Comparison of ENCODE assay signal across 6 cellular contexts in genomic region chr19:1206733-1207301, GRCh38. TPM values are rescaled to one million over a fixed set of nuclear protein-coding genes. Genes with fewer than 3 reads are reported as not detected.
DNase-seq lines count a peak whose midpoint lies in the region; ATAC-seq and TF ChIP-seq lines count a peak whose summit lies in the region.

No MANE protein-coding gene starts in this region.

- no peak for DNase-seq in Jurkat, Clone E6-1 (ENCODE audit: low read depth, low spot score)
- peak; percentile 34 for DNase-seq in activated naive CD8-positive, alpha-beta T cell treated with anti-CD3 and anti-CD28 coated beads, Interleukin-2, amount 50 U/mL, for 24 hours
- no peak for DNase-seq in mesothelial cell of epicardium (ENCODE audit: low spot score in 2 of 2, unreplicated experiment in 2 of 2)

- no peaks in the 10 kb centered on the region for H3K9me3 Mint-ChIP-seq in activated naive CD8-positive, alpha-beta T cell treated with anti-CD3 and anti-CD28 coated beads, Interleukin-2, amount 50 U/mL, for 24 hours
- no peaks in the 10 kb centered on the region for H3K9me3 Mint-ChIP-seq in mesothelial cell of epicardium

- H3K4me3 Mint-ChIP-seq in activated naive CD8-positive, alpha-beta T cell treated with anti-CD3 and anti-CD28 coated beads, Interleukin-2, amount 50 U/mL, for 24 hours, result peak overlapping the region; percentile 90
- peak overlapping the region; percentile 96 for H3K4me3 Mint-ChIP-seq in mesothelial cell of epicardium

- peaks cover 31% of the 10 kb centered on the region for H3K4me1 Mint-ChIP-seq in activated naive CD8-positive, alpha-beta T cell treated with anti-CD3 and anti-CD28 coated beads, Interleukin-2, amount 50 U/mL, for 24 hours
- peaks cover 37% of the 10 kb centered on the region for H3K4me1 Mint-ChIP-seq in mesothelial cell of epicardium

- no peaks in the 10 kb centered on the region for H3K27me3 Mint-ChIP-seq in activated naive CD8-positive, alpha-beta T cell treated with anti-CD3 and anti-CD28 coated beads, Interleukin-2, amount 50 U/mL, for 24 hours
- H3K27me3 Mint-ChIP-seq in mesothelial cell of epicardium (ENCODE audit: low read depth), result no peaks in the 10 kb centered on the region

- TF ChIP-seq CTCF in mesothelial cell of epicardium (IDR thresholded peaks at IDR 0.05; ENCODE audit: unreplicated experiment), result no peak

- no peak for ATAC-seq in activated naive CD8-positive, alpha-beta T cell treated with anti-CD3 and anti-CD28 coated beads, Interleukin-2, amount 50 U/mL, for 24 hours
- ATAC-seq in GM18909 (IDR thresholded peaks at IDR 0.05; ENCODE audit: poor library complexity, unreplicated experiment) (no peak), GM19397 (IDR thresholded peaks at IDR 0.05; ENCODE audit: unreplicated experiment) (no peak), esophagus mucosa (no peak)

- H3K4me3 ChIP-seq in Jurkat, Clone E6-1 (ENCODE audit: low read length), result peak overlapping the region; percentile 63

- peak overlapping the region; percentile 87 for H3K27ac Mint-ChIP-seq in activated naive CD8-positive, alpha-beta T cell treated with anti-CD3 and anti-CD28 coated beads, Interleukin-2, amount 50 U/mL, for 24 hours
- H3K27ac Mint-ChIP-seq in mesothelial cell of epicardium, result peak overlapping the region; percentile 87

- peaks cover 6% of the 10 kb centered on the region for H3K36me3 Mint-ChIP-seq in activated naive CD8-positive, alpha-beta T cell treated with anti-CD3 and anti-CD28 coated beads, Interleukin-2, amount 50 U/mL, for 24 hours (ENCODE audit: low read depth)
- H3K36me3 Mint-ChIP-seq in mesothelial cell of epicardium, result peaks cover 2% of the 10 kb centered on the region

RNA-seq across cellular contexts. Expression of gene STK11, which starts 1.2 kb away (rescaled TPM):
- polyA plus RNA-seq in Jurkat, Clone E6-1 (2012; ENCODE audit: insufficient read depth, insufficient read length), result 62.6 TPM
- total RNA-seq in mesothelial cell of epicardium, result 71.7 to 73.0 TPM (median 71.8 TPM) in 3 replicates
- total RNA-seq in esophagus mucosa, result 35.0 TPM

RNA-seq across cellular contexts. Expression of gene CBARP, which starts 31.0 kb away (rescaled TPM):
- polyA plus RNA-seq in Jurkat, Clone E6-1 (2012; ENCODE audit: insufficient read depth, insufficient read length), result 4.2 TPM
- total RNA-seq in mesothelial cell of epicardium, result 9.0 to 10.4 TPM (median 9.2 TPM) in 3 replicates
- total RNA-seq in esophagus mucosa, result 2.0 TPM

RNA-seq across cellular contexts. Expression of gene SBNO2, which starts 32.7 kb away (rescaled TPM):
- polyA plus RNA-seq in Jurkat, Clone E6-1 (2012; ENCODE audit: insufficient read depth, insufficient read length), result 21.0 TPM
- total RNA-seq in mesothelial cell of epicardium (48.5 to 56.1 TPM (median 53.0 TPM) in 3 replicates), esophagus mucosa (67.5 TPM)

RNA-seq across cellular contexts. Expression of gene ATP5F1D, which starts 34.7 kb away (rescaled TPM):
- polyA plus RNA-seq in Jurkat, Clone E6-1 (2012; ENCODE audit: insufficient read depth, insufficient read length), result 286 TPM
- total RNA-seq in mesothelial cell of epicardium (105 to 115 TPM (median 108 TPM) in 3 replicates), esophagus mucosa (251 TPM)

RNA-seq across cellular contexts. Expression of gene MIDN, which starts 41.6 kb away (rescaled TPM):
- 29.9 TPM for polyA plus RNA-seq in Jurkat, Clone E6-1 (2012; ENCODE audit: insufficient read depth, insufficient read length)
- total RNA-seq in mesothelial cell of epicardium (168 to 177 TPM (median 172 TPM) in 3 replicates), esophagus mucosa (99.3 TPM)
